Comparison of ENCODE assay signal across 17 cellular contexts in genomic region chr5:39201795-39202593, GRCh38. TPM values are rescaled to one million over a fixed set of nuclear protein-coding genes. Genes with fewer than 3 reads are reported as not detected.
DNase-seq lines count a peak whose midpoint lies in the region; ATAC-seq, FAIRE-seq and TF ChIP-seq lines count a peak whose summit lies in the region.
"Had no signal": no experiment of that assay in that cellular context is flagged by ENCODE, and none has a peak within 500 bp of the region (broad histone marks: within the 10 kb centered on the region; RNA-seq: fewer than 3 reads in every experiment).

No MANE protein-coding gene starts in this region.

- H3K27ac ChIP-seq in CD8-positive, alpha-beta T cell (ENCODE audit: low read depth, low read length) = peak overlapping the region; percentile 70
- H3K27ac ChIP-seq in osteoblast (ENCODE audit: low read depth, low read length) (no peak overlapping the region), uterus (peak overlapping the region in 1 of 2 donors; percentile 65), gastroesophageal sphincter (no peak overlapping the region)
- H3K27ac ChIP-seq: breast epithelium, gastrocnemius medialis, SJCRH30 had no signal

- H3K27ac Mint-ChIP-seq in CD8-positive, alpha-beta T cell = peak overlapping the region; percentile 96
- H3K27ac Mint-ChIP-seq in central memory CD8-positive, alpha-beta T cell (ENCODE audit: low read depth) = peak overlapping the region; percentile 94
- H3K27ac Mint-ChIP-seq: endodermal cell had no signal

- H3K4me3 ChIP-seq in CD8-positive, alpha-beta T cell (ENCODE audit: low read depth, low read length) = peak overlapping the region; percentile 48
- peak overlapping the region; percentile 77 for H3K4me3 ChIP-seq in Jurkat, Clone E6-1 (ENCODE audit: low read length)
- H3K4me3 ChIP-seq in osteoblast (ENCODE audit: insufficient read depth, low read length) (no peak overlapping the region), uterus (no peak overlapping the region), gastroesophageal sphincter (no peak overlapping the region)
- H3K4me3 ChIP-seq: gastrocnemius medialis, SJCRH30 had no signal

- no peaks in the 10 kb centered on the region for H3K27me3 ChIP-seq in CD8-positive, alpha-beta T cell (ENCODE audit: insufficient read depth, low read length)
- peaks cover 5% of the 10 kb centered on the region for H3K27me3 ChIP-seq in osteoblast (ENCODE audit: insufficient read depth, low read length)
- H3K27me3 ChIP-seq in uterus = no peaks in the 10 kb centered on the region
- H3K27me3 ChIP-seq in gastroesophageal sphincter = no peaks in the 10 kb centered on the region
- H3K27me3 ChIP-seq: breast epithelium, gastrocnemius medialis had no signal

- H3K36me3 Mint-ChIP-seq in CD8-positive, alpha-beta T cell = peaks cover 40% of the 10 kb centered on the region
- peaks cover 30% of the 10 kb centered on the region for H3K36me3 Mint-ChIP-seq in central memory CD8-positive, alpha-beta T cell (ENCODE audit: insufficient read depth)

- intact Hi-C loops in CD8-positive, alpha-beta T cell (cut with DNase I, micrococcal nuclease) = loop anchor here (1.0 to 5.0 kb wide), 7 partner anchors 8 to 345 kb away; no protein-coding TSS in a partner anchor
- intact Hi-C loops in uterus (cut with DNase I; ENCODE audit: low total_unique reads) = no loop called here

- TF ChIP-seq CTCF in CD8-positive, alpha-beta T cell (IDR thresholded peaks at IDR 0.05) = no peak
- TF ChIP-seq CTCF in osteoblast (IDR thresholded peaks at IDR 0.05; ENCODE audit: extremely low read depth, low read depth, low read length) = no peak
- TF ChIP-seq CTCF in uterus (IDR thresholded peaks at IDR 0.05) = no peak
- no peak for TF ChIP-seq CTCF in gastroesophageal sphincter (IDR thresholded peaks at IDR 0.05)

- CTCF ChIA-PET in CD8-positive, alpha-beta T cell (lab: Charles Lee) = interaction anchor here (0.8 to 6.2 kb wide), 23 partner anchors 8 to 346 kb away, joined by 3 to 124 read pairs (median 6); partner anchors contain the start of gene FYB1

- POLR2A ChIA-PET in CD8-positive, alpha-beta T cell (lab: Charles Lee) = interaction anchor here (1.3 to 6.0 kb wide), 8 partner anchors 9 to 53 kb away, joined by 3 to 71 read pairs (median 32); no protein-coding TSS in a partner anchor

- no peak for FAIRE-seq in H54 (lab: Jason Lieb, UNC)
- FAIRE-seq: G401.6, islet of Langerhans had no signal

- H3K4me2 ChIP-seq in osteoblast (ENCODE audit: insufficient read depth, low read length) = no peak overlapping the region

- no peaks in the 10 kb centered on the region for H3K27me3 Mint-ChIP-seq in CD8-positive, alpha-beta T cell (ENCODE audit: low read depth)
- H3K27me3 Mint-ChIP-seq in central memory CD8-positive, alpha-beta T cell = no peaks in the 10 kb centered on the region

- peak overlapping the region; percentile 93 for H3K4me3 Mint-ChIP-seq in CD8-positive, alpha-beta T cell
- peak overlapping the region; percentile 89 for H3K4me3 Mint-ChIP-seq in central memory CD8-positive, alpha-beta T cell
- H3K4me3 Mint-ChIP-seq: endodermal cell had no signal

- H4K20me1 ChIP-seq in osteoblast (ENCODE audit: insufficient read depth, low read length) = no peaks in the 10 kb centered on the region

- TF ChIP-seq POLR2A in uterus (IDR thresholded peaks at IDR 0.05) (no peak), gastroesophageal sphincter (IDR thresholded peaks at IDR 0.05) (no peak), H54 (IDR thresholded peaks at IDR 0.05; ENCODE audit: low read depth, low read length) (no peak)

- H3K9me3 Mint-ChIP-seq in CD8-positive, alpha-beta T cell = no peaks in the 10 kb centered on the region
- H3K9me3 Mint-ChIP-seq in central memory CD8-positive, alpha-beta T cell = no peaks in the 10 kb centered on the region
- H3K9me3 Mint-ChIP-seq: endodermal cell had no signal

- peaks cover 55% of the 10 kb centered on the region for H3K4me1 Mint-ChIP-seq in CD8-positive, alpha-beta T cell (ENCODE audit: low read depth)
- H3K4me1 Mint-ChIP-seq in central memory CD8-positive, alpha-beta T cell = peaks cover 61% of the 10 kb centered on the region
- H3K4me1 Mint-ChIP-seq: endodermal cell had no signal

- no peak for TF ChIP-seq EP300 in gastroesophageal sphincter (IDR thresholded peaks at IDR 0.05)

- H3K36me3 ChIP-seq in CD8-positive, alpha-beta T cell (ENCODE audit: insufficient read depth, low read length) = no peaks in the 10 kb centered on the region
- H3K36me3 ChIP-seq in osteoblast (ENCODE audit: insufficient read depth, low read length) (no peaks in the 10 kb centered on the region), uterus (no peaks in the 10 kb centered on the region), gastroesophageal sphincter (no peaks in the 10 kb centered on the region)
- H3K36me3 ChIP-seq: breast epithelium, gastrocnemius medialis, SJCRH30 had no signal

- no peak for DNase-seq in CD8-positive, alpha-beta T cell
- no peak for DNase-seq in Jurkat, Clone E6-1 (ENCODE audit: low read depth, low spot score)
- no peak for DNase-seq in central memory CD8-positive, alpha-beta T cell (ENCODE audit: low spot score in 2 of 2)
- peak; percentile 38 for DNase-seq in osteoblast (ENCODE audit: insufficient read length, low spot score, missing footprints)
- DNase-seq in uterus = no peak
- DNase-seq in globus pallidus (ENCODE audit: low spot score) = no peak
- DNase-seq in H54 (ENCODE audit: insufficient read length, low spot score) = no peak
- DNase-seq: endodermal cell; gastrocnemius medialis; midbrain; posterior cingulate gyrus; SJCRH30; stimulated activated CD8-positive, alpha-beta memory T cell treated with anti-CD3 and anti-CD28 coated beads, Interleukin-4, amount 100 ng/mL, for 48 hours had no signal

- H2AFZ ChIP-seq in osteoblast (ENCODE audit: low read length) = no peak overlapping the region

- no peaks in the 10 kb centered on the region for H3K79me2 ChIP-seq in osteoblast (ENCODE audit: insufficient read depth, low read length)

- no peaks in the 10 kb centered on the region for H3K9me3 ChIP-seq in CD8-positive, alpha-beta T cell (ENCODE audit: low read length)
- H3K9me3 ChIP-seq in osteoblast (ENCODE audit: low read depth, low read length) = no peaks in the 10 kb centered on the region
- no peaks in the 10 kb centered on the region for H3K9me3 ChIP-seq in uterus
- H3K9me3 ChIP-seq in gastroesophageal sphincter = no peaks in the 10 kb centered on the region
- H3K9me3 ChIP-seq: breast epithelium, gastrocnemius medialis, SJCRH30 had no signal

- 60 to 72% methylated on average over 3 to 4 of the region's 11 CpGs for WGBS in gastroesophageal sphincter (ENCODE audit: low coverage in 1 of 2), 2 donors

- ATAC-seq in CD8-positive, alpha-beta T cell = no peak
- ATAC-seq in central memory CD8-positive, alpha-beta T cell (replicated peaks; ENCODE audit: extremely low read depth, poor library complexity, severe bottlenecking) = no peak
- ATAC-seq in gastroesophageal sphincter = no peak
- ATAC-seq: gastrocnemius medialis had no signal

- peaks cover 45% of the 10 kb centered on the region for H3K4me1 ChIP-seq in CD8-positive, alpha-beta T cell (ENCODE audit: insufficient read depth, low read length)
- H3K4me1 ChIP-seq in osteoblast (ENCODE audit: insufficient read depth, low read length) (no peaks in the 10 kb centered on the region), uterus (no peaks in the 10 kb centered on the region), gastroesophageal sphincter (no peaks in the 10 kb centered on the region)
- H3K4me1 ChIP-seq: breast epithelium, gastrocnemius medialis had no signal

RNA-seq across cellular contexts. Expression of gene FYB1, which starts 17.4 kb away (rescaled TPM):
- 100 to 1,000 TPM; 250 to 257 TPM for total RNA-seq in CD8-positive, alpha-beta T cell
- polyA plus RNA-seq in Jurkat, Clone E6-1 (2012; ENCODE audit: insufficient read depth, insufficient read length) = 3.7 TPM
- under 0.01 TPM in 1 of 2 replicates, not detected in the other for total RNA-seq in osteoblast
- total RNA-seq in uterus = 10 to 100 TPM in 1 of 4 donors, 1 to 10 TPM in 3; 1.8 to 16.5 (median 4.8) TPM
- 1 to 10 TPM; 2.5 to 9.3 (median 5.9) TPM for total RNA-seq in gastroesophageal sphincter
- total RNA-seq: endodermal cell, SJCRH30 had no signal

Comparison
In these comparisons a context has a peak if more than half of its experiments do, and no peak if none do; other contexts are left out.
1. H3K4me3 ChIP-seq: peak in CD8-positive, alpha-beta T cell (single experiment) and Jurkat, Clone E6-1 (single experiment); none in osteoblast (single experiment), uterus (0 of 2) and gastroesophageal sphincter (0 of 2).
2. RNA of gene FYB1, which starts 17.4 kb away (total RNA-seq): 250 to 257 TPM in CD8-positive, alpha-beta T cell; 2.5 to 9.3 TPM in gastroesophageal sphincter, 1.8 to 16.5 TPM in uterus and under 0.01 TPM in osteoblast; every median in the first group is over 10 times any median in the second.